Comparison of ENCODE assay signal across 8 cellular contexts in the genomic region with DNA sequence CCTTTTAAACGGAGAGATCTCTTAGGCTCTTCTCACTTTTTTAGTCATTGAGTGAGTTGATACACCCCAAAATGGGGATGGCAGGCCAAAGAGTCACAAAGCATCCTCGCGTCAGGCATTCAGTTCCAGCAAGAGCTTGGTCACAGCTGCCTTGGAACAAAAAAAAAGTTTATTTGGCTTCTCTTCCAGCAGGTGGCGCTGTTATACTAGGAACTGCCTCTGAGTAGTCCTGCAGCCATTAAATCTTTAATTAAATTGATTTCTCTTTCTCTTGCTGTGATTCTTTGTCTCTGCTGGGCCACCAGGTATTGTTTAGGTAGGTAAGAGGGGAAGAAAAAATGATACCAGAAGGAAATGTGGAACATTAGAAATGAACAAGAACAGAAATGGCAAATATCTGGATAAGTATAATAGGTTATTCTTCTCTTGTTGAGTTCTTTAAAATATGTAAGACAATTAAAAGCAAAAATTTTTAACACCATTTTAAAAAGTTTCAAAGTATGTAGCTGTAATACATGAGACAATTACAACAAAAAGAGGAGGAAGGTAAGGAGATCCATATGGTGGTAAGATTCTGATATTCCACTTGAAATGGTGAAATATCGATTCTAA.
A peak's percentile ranks its signal among the peaks of the same experiment; 100 is the strongest.
DNase-seq lines count a peak whose midpoint lies in the region; ATAC-seq, FAIRE-seq and TF ChIP-seq lines count a peak whose summit lies in the region.

No MANE protein-coding gene starts in this region.

- no peak overlapping the region for H3K9ac ChIP-seq in KMS-11

- H3K36me3 ChIP-seq in KMS-11 (ENCODE audit: insufficient read depth) (no peaks in the 10 kb centered on the region), gastroesophageal sphincter (no peaks in the 10 kb centered on the region), pancreas (no peaks in the 10 kb centered on the region)

- no peak overlapping the region for H3K4me2 ChIP-seq in KMS-11

- H3K4me3 ChIP-seq in KMS-11 (IDR thresholded peaks at IDR 0.05; ENCODE audit: insufficient read depth, low read depth, low read length) (no peak overlapping the region), gastroesophageal sphincter (no peak overlapping the region), pancreas (no peak overlapping the region)

- H3K27ac ChIP-seq in KMS-11 (no peak overlapping the region), gastroesophageal sphincter (no peak overlapping the region), pancreas (no peak overlapping the region)

- no peak for TF ChIP-seq EP300 in gastroesophageal sphincter (IDR thresholded peaks at IDR 0.05)

- no peaks in the 10 kb centered on the region for H3K4me1 ChIP-seq in KMS-11 (ENCODE audit: low read depth, poor library complexity, severe bottlenecking)
- H3K4me1 ChIP-seq in gastroesophageal sphincter = peaks cover 0 to 6% (median 0%) of the 10 kb centered on the region in 3 donors
- H3K4me1 ChIP-seq in pancreas = no peaks in the 10 kb centered on the region

- TF ChIP-seq POLR2A in gastroesophageal sphincter (IDR thresholded peaks at IDR 0.05) = no peak

- H3K9me3 ChIP-seq in gastroesophageal sphincter = no peaks in the 10 kb centered on the region
- no peaks in the 10 kb centered on the region for H3K9me3 ChIP-seq in pancreas

- peak; percentile 52 for ATAC-seq in GM18873 (IDR thresholded peaks at IDR 0.05; ENCODE audit: low FRiP score, unreplicated experiment)
- ATAC-seq in gastroesophageal sphincter = peak; percentile 58
- peak; percentile 82 to 89 (median 86) for ATAC-seq in pancreas
- ATAC-seq in GM19328 (IDR thresholded peaks at IDR 0.05; ENCODE audit: unreplicated experiment) = no peak

- FAIRE-seq in pancreas (lab: Jason Lieb, UNC) = no peak

- peak; percentile 72 for TF ChIP-seq CTCF in AG09319 (IDR thresholded peaks at IDR 0.05; ENCODE audit: low read depth, low read length)
- TF ChIP-seq CTCF in KMS-11 (conservative IDR thresholded peaks at IDR 0.05; ENCODE audit: low read depth, low read length) = peak; percentile 97
- peak; percentile 79 to 83 (median 82) for TF ChIP-seq CTCF in gastroesophageal sphincter (IDR thresholded peaks at IDR 0.05)
- TF ChIP-seq CTCF in pancreas (IDR thresholded peaks at IDR 0.05) = peak; percentile 56 to 84 (median 76)

- 16 to 20% methylated on average over 5 of the region's 5 CpGs for WGBS in gastroesophageal sphincter (ENCODE audit: low coverage in 1 of 2), 2 donors
- 14 to 21% methylated on average over 5 of the region's 5 CpGs for WGBS in pancreas, 2 donors

- peak; percentile 16 for DNase-seq in AG09319 (ENCODE audit: extremely low read depth, low read depth)
- peak; percentile 4 for DNase-seq in OCI-M2 (lab: John Stamatoyannopoulos, UW; ENCODE audit: unreplicated experiment)
- peak; percentile 73 for DNase-seq in activated effector memory CD4-positive, alpha-beta T cell treated with anti-CD3 and anti-CD28 coated beads, Interleukin-2, amount 50 U/mL, for 16 hours
- peak in 3 of 6 donors; percentile 27 to 55 (median 47) for DNase-seq in pancreas

- intact Hi-C loops in pancreas (cut with DNase I) = loop anchor here in 2 of 3 donors (10.0 kb wide), 2 partner anchors 188 to 528 kb away; no protein-coding TSS in a partner anchor

- H3K79me2 ChIP-seq in KMS-11 (ENCODE audit: insufficient read depth, low read depth) = no peaks in the 10 kb centered on the region

- H3K27me3 ChIP-seq in KMS-11 (ENCODE audit: insufficient read depth, low read depth) = no peaks in the 10 kb centered on the region
- H3K27me3 ChIP-seq in gastroesophageal sphincter = no peaks in the 10 kb centered on the region
- H3K27me3 ChIP-seq in pancreas = no peaks in the 10 kb centered on the region

- H2AFZ ChIP-seq in KMS-11 (ENCODE audit: low read depth) = no peak overlapping the region

- H4K20me1 ChIP-seq in KMS-11 (ENCODE audit: insufficient read depth) = no peaks in the 10 kb centered on the region
